In genomic region chr3:42539871-42540714, GRCh38 we compare ENCODE assay signal across 8 cellular contexts. TPM values are rescaled to one million over a fixed set of nuclear protein-coding genes. Genes with fewer than 3 reads are reported as not detected.
DNase-seq lines count a peak whose midpoint lies in the region; FAIRE-seq and TF ChIP-seq lines count a peak whose summit lies in the region.

No MANE protein-coding gene starts in this region.

- no peaks in the 10 kb centered on the region for H3K9me3 ChIP-seq in ovary
- H3K9me3 ChIP-seq in vagina, result no peaks in the 10 kb centered on the region

- TF ChIP-seq CTCF in fibroblast of pulmonary artery (IDR thresholded peaks at IDR 0.05; ENCODE audit: low read length, missing control alignments), result peak; percentile 69
- peak in 2 of 3 donors; percentile 18 to 20 for TF ChIP-seq CTCF in ovary (IDR thresholded peaks at IDR 0.05)
- peak; percentile 46 to 52 (median 46) for TF ChIP-seq CTCF in vagina (IDR thresholded peaks at IDR 0.05)

- TF ChIP-seq POLR2A in ovary (IDR thresholded peaks at IDR 0.05) (no peak), vagina (IDR thresholded peaks at IDR 0.05) (no peak)

- DNase-seq in ACHN (peak; percentile 36), GM18507 (ENCODE audit: extremely low spot score, insufficient read length, low read depth) (peak; percentile 59), NCI-H2029 (lab: John Stamatoyannopoulos, UW) (peak; percentile 68), activated T-cell treated with anti-CD3 and anti-CD28 coated beads for 24 hours (ENCODE audit: low read depth) (peak; percentile 46), fibroblast of pulmonary artery (ENCODE audit: low read depth) (peak; percentile 40), ovary (peak in 2 of 5 donors; percentile 29 to 30), vagina (ENCODE audit: extremely low spot score in 2 of 2) (no peak), SIG-M5 treated with dmso at 0.1 percent for 504 hours (lab: John Stamatoyannopoulos, UW; ENCODE audit: unreplicated experiment) (no peak)

- no peak for TF ChIP-seq EP300 in ovary (IDR thresholded peaks at IDR 0.05)

- H3K27me3 ChIP-seq in ovary (no peaks in the 10 kb centered on the region), vagina (no peaks in the 10 kb centered on the region)

- 68 to 74% (median 69%) methylated on average over 13 to 14 of the region's 14 CpGs for WGBS in ovary, 3 donors

- H3K4me3 ChIP-seq in fibroblast of pulmonary artery (replicated peaks; ENCODE audit: low read depth, low read length), result no peak overlapping the region
- H3K4me3 ChIP-seq in ovary, result no peak overlapping the region
- no peak overlapping the region for H3K4me3 ChIP-seq in vagina

- H3K4me1 ChIP-seq in ovary (ENCODE audit: insufficient read depth) (no peaks in the 10 kb centered on the region), vagina (peaks cover 11% of the 10 kb centered on the region)

- FAIRE-seq in GM18507 (lab: Jason Lieb, UNC), result peak; percentile 71

- in situ Hi-C loops in ACHN (cut with HindIII; ENCODE audit: low pct_ligation_motif_present, low pct_unique_long_range_greater_than_20kb, low sequenced_read_pairs), result no loop called here

- intact Hi-C loops in ovary (cut with DNase I) (no loop called here), vagina (cut with DNase I) (no loop called here)

- no peak overlapping the region for H3K27ac ChIP-seq in ovary
- no peak overlapping the region for H3K27ac ChIP-seq in vagina

- H3K36me3 ChIP-seq in ovary (no peaks in the 10 kb centered on the region), vagina (no peaks in the 10 kb centered on the region)

RNA-seq across cellular contexts. Expression of gene VIPR1, which starts 37.6 kb away (rescaled TPM):
- total RNA-seq in ovary, result 1 to 10 TPM in 2 of 7 donors, under 1 TPM in 5; 0.12 to 2.0 (median 0.25) TPM
- polyA plus RNA-seq in ovary, result 1 to 10 TPM in 1 of 2 donors, under 1 TPM in 1; 0.47 to 2.2 TPM
- total RNA-seq in vagina, result 9.3 TPM

RNA-seq across cellular contexts. Expression of gene SEC22C, which starts 41.7 kb away (rescaled TPM):
- total RNA-seq in ovary (10 to 100 TPM; 33.7 to 68.5 (median 46.0) TPM), vagina (27.5 TPM)
- 10 to 100 TPM; 31.4 to 53.7 TPM for polyA plus RNA-seq in ovary

RNA-seq across cellular contexts. Expression of gene SS18L2, which starts 50.6 kb away (rescaled TPM):
- total RNA-seq in ovary (10 to 100 TPM; 17.9 to 22.8 (median 20.2) TPM), vagina (19.2 TPM)
- polyA plus RNA-seq in ovary, result 10 to 100 TPM; 21.9 to 24.5 TPM

Comparison
In these comparisons a context has a peak if more than half of its experiments do, and no peak if none do; other contexts are left out.
1. DNase-seq: peak in ACHN (single experiment), GM18507 (single experiment), NCI-H2029 (single experiment), activated T-cell treated with anti-CD3 and anti-CD28 coated beads for 24 hours (single experiment) and fibroblast of pulmonary artery (single experiment); none in vagina (0 of 2) and SIG-M5 treated with dmso at 0.1 percent for 504 hours (single experiment).
2. CTCF ChIP-seq: peak in every context shown above with its lines; median percentile 69 in fibroblast of pulmonary artery; 46 in vagina; 19 in ovary.